ENCODE assay signal across 17 cellular contexts in the genomic region with DNA sequence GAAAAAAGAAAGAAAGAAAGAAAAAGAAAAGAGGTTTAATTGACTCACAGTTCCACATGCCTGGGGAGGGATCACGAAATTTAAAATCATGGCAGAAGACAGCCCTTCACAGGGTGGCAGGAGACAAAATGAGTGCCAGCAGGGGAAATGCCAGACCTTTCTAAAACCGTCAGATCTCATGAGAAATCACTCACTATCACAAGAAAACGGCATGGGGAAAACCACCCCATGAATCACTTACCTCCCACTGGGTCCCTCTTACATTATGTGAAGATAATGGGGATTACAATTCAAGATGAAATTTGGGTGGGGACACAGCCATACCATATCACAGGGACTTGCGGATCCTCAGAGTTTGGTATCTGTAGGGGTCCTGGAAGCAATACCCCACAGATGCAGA. TPM values are rescaled to one million over a fixed set of nuclear protein-coding genes. Genes with fewer than 3 reads are reported as not detected.
DNase-seq lines count a peak whose midpoint lies in the region; ATAC-seq and TF ChIP-seq lines count a peak whose summit lies in the region.
"Had no signal": no experiment of that assay in that cellular context is flagged by ENCODE, and none has a peak within 500 bp of the region (broad histone marks: within the 10 kb centered on the region; RNA-seq: fewer than 3 reads in every experiment).

No MANE protein-coding gene starts in this region.

- H4K8ac ChIP-seq in mesendoderm (ENCODE audit: low read depth, low read length): peak overlapping the region; percentile 28

- no peaks in the 10 kb centered on the region for H3K79me1 ChIP-seq in mesendoderm (ENCODE audit: low read length)

- no CpG with 5 or more reads among the region's 4 CpGs for WGBS in mesendoderm (ENCODE audit: extremely low coverage, insufficient coverage, low lambda C conversion rate)

- peak overlapping the region; percentile 83 for H3K18ac ChIP-seq in mesendoderm (ENCODE audit: low read length)

- H3K9ac ChIP-seq in mesendoderm (ENCODE audit: low read length): no peak overlapping the region

- no peak overlapping the region for H2AK5ac ChIP-seq in mesendoderm (ENCODE audit: low read length)

- CTCF ChIA-PET in activated CD8-positive, alpha-beta T cell treated with anti-CD3 and anti-CD28 coated beads for 36 hours (lab: Charles Lee): no interaction called here
- CTCF ChIA-PET in activated CD8-positive, alpha-beta T cell treated with anti-CD3 and anti-CD28 coated beads, Interleukin-2, amount 10 ng/mL, durations not matched to agents 7 days and 5 days (lab: Charles Lee): no interaction called here
- CTCF ChIA-PET in A673 (lab: Charles Lee): no interaction called here

- no peak overlapping the region for H3K23ac ChIP-seq in mesendoderm (ENCODE audit: low read length)

- peak overlapping the region; percentile 62 for H3K56ac ChIP-seq in mesendoderm (ENCODE audit: low read length)

- no peaks in the 10 kb centered on the region for H3K36me3 Mint-ChIP-seq in activated CD8-positive, alpha-beta T cell treated with anti-CD3 and anti-CD28 coated beads for 36 hours (ENCODE audit: low read depth)
- H3K36me3 Mint-ChIP-seq in activated CD8-positive, alpha-beta T cell treated with anti-CD3 and anti-CD28 coated beads, Interleukin-2, amount 10 ng/mL, durations not matched to agents 7 days and 5 days (ENCODE audit: low read depth): peaks cover 3% of the 10 kb centered on the region
- no peaks in the 10 kb centered on the region for H3K36me3 Mint-ChIP-seq in activated T-helper 17 cell treated with anti-CD3 and anti-CD28 coated beads, Interleukin-2, amount 50 U/mL, for 72 hours (ENCODE audit: low read depth)

- H3K36me3 ChIP-seq in A673 (ENCODE audit: insufficient read depth, low read length, poor library complexity, severe bottlenecking) (no peaks in the 10 kb centered on the region), mesendoderm (ENCODE audit: control insufficient read depth, insufficient read depth, low read length) (no peaks in the 10 kb centered on the region), vagina (no peaks in the 10 kb centered on the region)

- no peaks in the 10 kb centered on the region for H3K4me1 Mint-ChIP-seq in activated CD8-positive, alpha-beta T cell treated with anti-CD3 and anti-CD28 coated beads for 36 hours (ENCODE audit: low read depth)
- H3K4me1 Mint-ChIP-seq in activated CD8-positive, alpha-beta T cell treated with anti-CD3 and anti-CD28 coated beads, Interleukin-2, amount 10 ng/mL, durations not matched to agents 7 days and 5 days (ENCODE audit: low read depth): no peaks in the 10 kb centered on the region
- peaks cover 5% of the 10 kb centered on the region for H3K4me1 Mint-ChIP-seq in activated T-helper 17 cell treated with anti-CD3 and anti-CD28 coated beads, Interleukin-2, amount 50 U/mL, for 72 hours
- H3K4me1 Mint-ChIP-seq: B cell had no signal

- ATAC-seq in activated CD8-positive, alpha-beta T cell treated with anti-CD3 and anti-CD28 coated beads for 36 hours: no peak
- ATAC-seq in activated CD8-positive, alpha-beta T cell treated with anti-CD3 and anti-CD28 coated beads, Interleukin-2, amount 10 ng/mL, durations not matched to agents 7 days and 5 days: no peak
- ATAC-seq in activated T-helper 17 cell treated with anti-CD3 and anti-CD28 coated beads, Interleukin-2, amount 50 U/mL, for 72 hours (replicated peaks): peak; percentile 88
- no peak for ATAC-seq in HG02973 (IDR thresholded peaks at IDR 0.05; ENCODE audit: unreplicated experiment)
- ATAC-seq: HepG2 had no signal

- H3K4ac ChIP-seq in mesendoderm (ENCODE audit: low read depth, low read length): peak overlapping the region; percentile 72

- peaks cover 13% of the 10 kb centered on the region for H3K9me3 Mint-ChIP-seq in activated CD8-positive, alpha-beta T cell treated with anti-CD3 and anti-CD28 coated beads for 36 hours
- peaks cover 10% of the 10 kb centered on the region for H3K9me3 Mint-ChIP-seq in activated CD8-positive, alpha-beta T cell treated with anti-CD3 and anti-CD28 coated beads, Interleukin-2, amount 10 ng/mL, durations not matched to agents 7 days and 5 days (ENCODE audit: insufficient read depth)
- peaks cover 9% of the 10 kb centered on the region for H3K9me3 Mint-ChIP-seq in activated T-helper 17 cell treated with anti-CD3 and anti-CD28 coated beads, Interleukin-2, amount 50 U/mL, for 72 hours

- no peak for TF ChIP-seq CTCF in activated CD8-positive, alpha-beta T cell treated with anti-CD3 and anti-CD28 coated beads for 36 hours (IDR thresholded peaks at IDR 0.05)
- TF ChIP-seq CTCF in A673 (conservative IDR thresholded peaks at IDR 0.05; ENCODE audit: low read depth, low read length) (no peak), vagina (IDR thresholded peaks at IDR 0.05) (no peak)

- DNase-seq in activated CD8-positive, alpha-beta T cell treated with anti-CD3 and anti-CD28 coated beads for 36 hours: peak; percentile 16
- DNase-seq in activated CD8-positive, alpha-beta T cell treated with anti-CD3 and anti-CD28 coated beads, Interleukin-2, amount 10 ng/mL, durations not matched to agents 7 days and 5 days: no peak
- DNase-seq in A673 (ENCODE audit: low spot score) (peak; percentile 43), mesendoderm (peak; percentile 81), vagina (ENCODE audit: extremely low spot score in 2 of 2) (no peak), OCI-M1 (lab: John Stamatoyannopoulos, UW) (no peak)
- DNase-seq: 8988T; C1 segment of cervical spinal cord; Calu3; CD4-positive, alpha-beta T cell; DMS 273 treated with DMSO at 0.1 percent for 48 hours; HCEC 1CT; HFFc6 had no signal

- H3K4me2 ChIP-seq in mesendoderm (ENCODE audit: low read length): no peak overlapping the region

- H2BK120ac ChIP-seq in mesendoderm (ENCODE audit: low read depth, low read length): no peak overlapping the region

- no peak overlapping the region for H3K27ac Mint-ChIP-seq in activated CD8-positive, alpha-beta T cell treated with anti-CD3 and anti-CD28 coated beads for 36 hours
- H3K27ac Mint-ChIP-seq in activated CD8-positive, alpha-beta T cell treated with anti-CD3 and anti-CD28 coated beads, Interleukin-2, amount 10 ng/mL, durations not matched to agents 7 days and 5 days: no peak overlapping the region
- peak overlapping the region; percentile 69 for H3K27ac Mint-ChIP-seq in activated T-helper 17 cell treated with anti-CD3 and anti-CD28 coated beads, Interleukin-2, amount 50 U/mL, for 72 hours
- H3K27ac Mint-ChIP-seq: B cell; CD4-positive, alpha-beta T cell; HFFc6 had no signal

- no peaks in the 10 kb centered on the region for H3K27me3 Mint-ChIP-seq in activated CD8-positive, alpha-beta T cell treated with anti-CD3 and anti-CD28 coated beads for 36 hours
- H3K27me3 Mint-ChIP-seq in activated CD8-positive, alpha-beta T cell treated with anti-CD3 and anti-CD28 coated beads, Interleukin-2, amount 10 ng/mL, durations not matched to agents 7 days and 5 days (ENCODE audit: low read depth): peaks cover 5% of the 10 kb centered on the region
- no peaks in the 10 kb centered on the region for H3K27me3 Mint-ChIP-seq in activated T-helper 17 cell treated with anti-CD3 and anti-CD28 coated beads, Interleukin-2, amount 50 U/mL, for 72 hours
- H3K27me3 Mint-ChIP-seq: CD4-positive, alpha-beta T cell had no signal

- intact Hi-C loops in activated CD8-positive, alpha-beta T cell treated with anti-CD3 and anti-CD28 coated beads for 36 hours (cut with micrococcal nuclease): no loop called here
- intact Hi-C loops in A673 (cut with micrococcal nuclease; ENCODE audit: unreplicated experiment) (no loop called here), vagina (cut with DNase I) (no loop called here)

- peaks cover 6% of the 10 kb centered on the region for H3K9me3 ChIP-seq in A673 (ENCODE audit: low read depth, low read length, poor library complexity, severe bottlenecking)
- H3K9me3 ChIP-seq in vagina: no peaks in the 10 kb centered on the region

- no TSS peak for BruUV-seq in A673 (replicated peaks; lab: Mats Ljungman, UMichigan)

- peak overlapping the region; percentile 61 for H2BK5ac ChIP-seq in mesendoderm (ENCODE audit: low read length)

- TF ChIP-seq POLR2A in vagina (IDR thresholded peaks at IDR 0.05): no peak

- H3K27ac ChIP-seq in A673 (ENCODE audit: low read depth, low read length, poor library complexity, severe bottlenecking) (no peak overlapping the region), mesendoderm (ENCODE audit: low read depth, low read length) (peak overlapping the region; percentile 11), vagina (no peak overlapping the region)

- H2BK15ac ChIP-seq in mesendoderm (replicated peaks; ENCODE audit: low read depth): no peak overlapping the region

- POLR2A ChIA-PET in activated CD8-positive, alpha-beta T cell treated with anti-CD3 and anti-CD28 coated beads for 36 hours (lab: Charles Lee): no interaction called here
- POLR2A ChIA-PET in activated CD8-positive, alpha-beta T cell treated with anti-CD3 and anti-CD28 coated beads, Interleukin-2, amount 10 ng/mL, durations not matched to agents 7 days and 5 days (lab: Charles Lee): no interaction called here
- POLR2A ChIA-PET in A673 (lab: Charles Lee; ENCODE audit: low non-redundant PET): interaction anchor here (0.6 kb wide), 1 partner anchor 8 kb away, joined by 3 read pairs; no protein-coding TSS in a partner anchor

- H3K4me3 Mint-ChIP-seq in activated CD8-positive, alpha-beta T cell treated with anti-CD3 and anti-CD28 coated beads for 36 hours: no peak overlapping the region
- H3K4me3 Mint-ChIP-seq in activated CD8-positive, alpha-beta T cell treated with anti-CD3 and anti-CD28 coated beads, Interleukin-2, amount 10 ng/mL, durations not matched to agents 7 days and 5 days: no peak overlapping the region
- H3K4me3 Mint-ChIP-seq in activated T-helper 17 cell treated with anti-CD3 and anti-CD28 coated beads, Interleukin-2, amount 50 U/mL, for 72 hours: peak overlapping the region; percentile 30
- H3K4me3 Mint-ChIP-seq: B cell; CD4-positive, alpha-beta T cell; HFFc6 had no signal

- no peaks in the 10 kb centered on the region for H3K4me1 ChIP-seq in A673 (ENCODE audit: insufficient read depth, low read length, poor library complexity, severe bottlenecking)
- H3K4me1 ChIP-seq in mesendoderm (ENCODE audit: control insufficient read depth, low read depth, low read length): peaks cover 24% of the 10 kb centered on the region
- no peaks in the 10 kb centered on the region for H3K4me1 ChIP-seq in vagina

- no peaks in the 10 kb centered on the region for H3K79me2 ChIP-seq in mesendoderm (ENCODE audit: control insufficient read depth, insufficient read depth, low read length)

- no peaks in the 10 kb centered on the region for H3K27me3 ChIP-seq in A673 (replicated peaks; ENCODE audit: insufficient read depth, low read depth, low read length, poor library complexity)
- H3K27me3 ChIP-seq in mesendoderm (ENCODE audit: insufficient read depth, low read length, poor library complexity): no peaks in the 10 kb centered on the region
- no peaks in the 10 kb centered on the region for H3K27me3 ChIP-seq in vagina

- H3K4me3 ChIP-seq in A673 (ENCODE audit: low read depth, low read length, poor library complexity, severe bottlenecking): no peak overlapping the region
- no peak overlapping the region for H3K4me3 ChIP-seq in mesendoderm (ENCODE audit: low read length)
- H3K4me3 ChIP-seq in vagina: no peak overlapping the region

- no peak overlapping the region for H4K5ac ChIP-seq in mesendoderm (ENCODE audit: low read length)

RNA-seq across cellular contexts. Expression of a gene that starts 16.3 kb away (rescaled TPM):
- total RNA-seq in activated CD8-positive, alpha-beta T cell treated with anti-CD3 and anti-CD28 coated beads for 36 hours: 1 to 10 TPM; 3.5 to 4.2 TPM
- total RNA-seq in activated CD8-positive, alpha-beta T cell treated with anti-CD3 and anti-CD28 coated beads, Interleukin-2, amount 10 ng/mL, durations not matched to agents 7 days and 5 days: 10 to 100 TPM; 12.7 to 13.7 TPM
- total RNA-seq in A673 (2021): 2.0 and 2.4 TPM in 2 replicates
- 10 to 100 TPM; 22.7 to 61.4 TPM for total RNA-seq in activated T-helper 17 cell treated with anti-CD3 and anti-CD28 coated beads, Interleukin-2, amount 50 U/mL, for 72 hours
- 24.2 TPM for polyA plus RNA-seq in mesendoderm (2013, experiment 1 of 2)
- 24.5 TPM for polyA plus RNA-seq in mesendoderm (2013, experiment 2 of 2)
- total RNA-seq in vagina: 10.3 TPM

Comparison
In these comparisons a context has a peak if more than half of its experiments do, and no peak if none do; other contexts are left out.
1. DNase-seq: peak in activated CD8-positive, alpha-beta T cell treated with anti-CD3 and anti-CD28 coated beads for 36 hours (single experiment), A673 (single experiment) and mesendoderm (single experiment); none in activated CD8-positive, alpha-beta T cell treated with anti-CD3 and anti-CD28 coated beads, Interleukin-2, amount 10 ng/mL, durations not matched to agents 7 days and 5 days (single experiment), vagina (0 of 2) and OCI-M1 (single experiment).